Comparison of ENCODE assay signal across 1 cellular context in genomic region chr9:113219186-113219936, GRCh38.
TF ChIP-seq lines count a peak whose summit lies in the region.

No MANE protein-coding gene starts in this region.

TF ChIP-seq in GM12878, 131 proteins besides CTCF, POLR2A, EP300 and RAD21 (continues in another document):
- TF ChIP-seq NR2F1 (conservative IDR thresholded peaks at IDR 0.05) = no peak
- peak; percentile 81; the same call in 1 of the 2 replicates for TF ChIP-seq CHD4 (IDR thresholded peaks at IDR 0.05)
- TF ChIP-seq HDAC6 (IDR thresholded peaks at IDR 0.05; ENCODE audit: unreplicated experiment) = no peak
- no peak for TF ChIP-seq TCF7 (IDR thresholded peaks at IDR 0.05; ENCODE audit: borderline replicate concordance)
- TF ChIP-seq CBX3 (IDR thresholded peaks at IDR 0.05; ENCODE audit: borderline replicate concordance, low read depth) = no peak
- TF ChIP-seq EZH2 (IDR thresholded peaks at IDR 0.05; ENCODE audit: borderline replicate concordance, control insufficient read depth, low read depth, low read length) = no peak
- no peak for TF ChIP-seq HDGF (IDR thresholded peaks at IDR 0.05)
- TF ChIP-seq ZNF207 (IDR thresholded peaks at IDR 0.05; ENCODE audit: borderline replicate concordance) = no peak
- no peak for TF ChIP-seq ESRRA (IDR thresholded peaks at IDR 0.05; ENCODE audit: low read length)
- TF ChIP-seq STAT3 (IDR thresholded peaks at IDR 0.05; ENCODE audit: low read depth, low read length) = no peak
- peak; percentile 56; the same call in 1 of the 2 replicates for TF ChIP-seq FOXM1 (IDR thresholded peaks at IDR 0.05; ENCODE audit: low read depth, low read length)
- TF ChIP-seq MEF2B (IDR thresholded peaks at IDR 0.05; ENCODE audit: partially characterized antibody, poor library complexity, severe bottlenecking) = peak; percentile 43
- peak; percentile 58; the same call in 1 of the 2 replicates for TF ChIP-seq CBFB (IDR thresholded peaks at IDR 0.05; ENCODE audit: low read depth)
- TF ChIP-seq ZBED1 (IDR thresholded peaks at IDR 0.05; ENCODE audit: borderline replicate concordance) = 0 out of 2 replicates have a peak, but pooled peaks have one; percentile 44
- 0 out of 2 replicates have a peak, but pooled peaks have one; percentile 9 for TF ChIP-seq MTA2 (IDR thresholded peaks at IDR 0.05; ENCODE audit: low read depth)
- TF ChIP-seq ETV6 (conservative IDR thresholded peaks at IDR 0.05 in 1 of 2, IDR thresholded peaks at IDR 0.05 in 1 of 2; ENCODE audit: borderline replicate concordance in 1 of 2, low read depth in 1 of 2) = no peak
- peak; percentile 89; the same call in 1 of the 2 replicates for TF ChIP-seq MEF2A (IDR thresholded peaks at IDR 0.05; ENCODE audit: insufficient read depth, low read depth, low read length)
- no peak for TF ChIP-seq IRF3 (IDR thresholded peaks at IDR 0.05)
- TF ChIP-seq E4F1 (IDR thresholded peaks at IDR 0.05; ENCODE audit: borderline replicate concordance, partially characterized antibody) = no peak
- no peak for TF ChIP-seq TCF3 (IDR thresholded peaks at IDR 0.05; ENCODE audit: borderline replicate concordance, insufficient read depth, low read depth, low read length)
- no peak for TF ChIP-seq ASH2L (IDR thresholded peaks at IDR 0.05; ENCODE audit: borderline replicate concordance, low read depth)
- no peak for TF ChIP-seq REST (IDR thresholded peaks at IDR 0.05; ENCODE audit: low read depth, low read length)
- TF ChIP-seq PKNOX1 (IDR thresholded peaks at IDR 0.05) = 0 out of 2 replicates have a peak, but pooled peaks have one; percentile 3
- no peak for TF ChIP-seq ZZZ3 (IDR thresholded peaks at IDR 0.05; ENCODE audit: control insufficient read depth, insufficient read length, low read depth)
- no peak for TF ChIP-seq FOXK2 (IDR thresholded peaks at IDR 0.05)
- TF ChIP-seq SKIL (IDR thresholded peaks at IDR 0.05; ENCODE audit: low read depth, poor library complexity, severe bottlenecking) = no peak
- TF ChIP-seq CREB1 (IDR thresholded peaks at IDR 0.05; ENCODE audit: low read depth) = no peak; the same call in 1 of the 2 replicates
- TF ChIP-seq NR2C1 (IDR thresholded peaks at IDR 0.05) = no peak
- TF ChIP-seq ZBTB4 (CRISPR knock-in tag; IDR thresholded peaks at IDR 0.05) = no peak
- TF ChIP-seq POLR2AphosphoS2 (IDR thresholded peaks at IDR 0.05; ENCODE audit: low read depth, low read length) = no peak
- TF ChIP-seq PBX3 (IDR thresholded peaks at IDR 0.05; ENCODE audit: insufficient replicate concordance, low read depth, low read length) = no peak
- TF ChIP-seq PAX5 (IDR thresholded peaks at IDR 0.05; ENCODE audit: borderline replicate concordance, low read depth, low read length) = no peak
- TF ChIP-seq ATF2 (IDR thresholded peaks at IDR 0.05; ENCODE audit: low read length) = peak; percentile 67
- TF ChIP-seq DPF2 (IDR thresholded peaks at IDR 0.05) = peak; percentile 47; the same call in 1 of the 2 replicates
- TF ChIP-seq ATF7 (IDR thresholded peaks at IDR 0.05; ENCODE audit: low read depth) = peak; percentile 18; the same call in 1 of the 2 replicates
- TF ChIP-seq NBN (IDR thresholded peaks at IDR 0.05) = 0 out of 2 replicates have a peak, but pooled peaks have one; percentile 15
- TF ChIP-seq NKRF (conservative IDR thresholded peaks at IDR 0.05) = no peak
- TF ChIP-seq YBX1 (IDR thresholded peaks at IDR 0.05) = 0 out of 2 replicates have a peak, but pooled peaks have one; percentile 26
